ENCODE assay signal across 6 cellular contexts in the genomic region with DNA sequence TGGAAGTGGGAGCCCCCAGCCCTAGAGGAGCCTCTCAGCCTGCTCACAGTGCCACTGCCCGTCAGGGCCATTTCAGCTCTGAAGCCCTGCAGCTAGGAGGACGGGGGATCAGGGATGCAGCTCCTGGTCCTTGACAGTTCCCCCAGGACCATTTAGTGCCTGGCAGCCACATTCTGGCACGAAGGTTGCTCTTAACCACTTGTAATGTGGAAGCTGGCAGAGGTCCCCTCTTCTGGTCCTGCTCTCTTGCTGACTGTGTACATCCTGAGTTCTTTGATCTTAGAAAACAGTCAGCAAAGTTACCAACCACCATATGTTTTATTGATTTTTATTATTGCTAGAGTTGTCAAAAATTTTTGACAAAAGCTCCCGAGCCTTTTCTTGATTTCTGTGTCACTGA. TPM values are rescaled to one million over a fixed set of nuclear protein-coding genes. Genes with fewer than 3 reads are reported as not detected.
"Had no signal": no experiment of that assay in that cellular context is flagged by ENCODE, and none has a peak within 500 bp of the region (broad histone marks: within the 10 kb centered on the region; RNA-seq: fewer than 3 reads in every experiment).

No MANE protein-coding gene starts in this region.

- ATAC-seq: GM23338 had no signal

- DNase-seq: H9, HCEC 1CT had no signal

- H3K4me2 ChIP-seq: GM23338 had no signal

- H2AFZ ChIP-seq: GM23338 had no signal

- H3K4me3 ChIP-seq: GM23338 had no signal

RNA-seq across cellular contexts. Expression of gene GSTT4, which starts 50.0 kb away (rescaled TPM):
- total RNA-seq: GM23338, H1, H9, HT-29 had no signal
- polyA plus RNA-seq: GM23338, IgD-negative memory B cell had no signal
